Comparison of ENCODE assay signal across 21 cellular contexts in genomic region chr3:7728566-7729519, GRCh38.
"Had no signal": no experiment of that assay in that cellular context is flagged by ENCODE, and none has a peak within 500 bp of the region (broad histone marks: within the 10 kb centered on the region; RNA-seq: fewer than 3 reads in every experiment).

No MANE protein-coding gene starts in this region.

- H3K27me3 ChIP-seq: ascending aorta, colonic mucosa, right atrium auricular region, testis, upper lobe of left lung had no signal

- H3K4me3 ChIP-seq: ascending aorta, colonic mucosa, prostate gland, right atrium auricular region, skin epidermis, testis, upper lobe of left lung had no signal

- H3K9me3 ChIP-seq: ascending aorta, colonic mucosa, prostate gland, right atrium auricular region, testis, upper lobe of left lung had no signal

- H3K36me3 ChIP-seq: ascending aorta, colonic mucosa, prostate gland, right atrium auricular region, upper lobe of left lung had no signal

- DNase-seq: activated CD4-positive, alpha-beta T cell treated with anti-CD3 and anti-CD28 coated beads, Interleukin-2, amount 50 U/mL, for 1 hour; activated CD8-positive, alpha-beta memory T cell treated with anti-CD3 and anti-CD28 coated beads, Interleukin-2, amount 50 U/mL, for 48 hours; activated effector memory CD4-positive, alpha-beta T cell treated with anti-CD3 and anti-CD28 coated beads, Interleukin-2, amount 50 U/mL, for 16 hours; activated naive CD4-positive, alpha-beta T cell treated with anti-CD3 and anti-CD28 coated beads, Interleukin-2, amount 50 U/mL, for 16 hours; activated T-cell treated with anti-CD3 and anti-CD28 coated beads, Interleukin-2, amount 50 U/mL, for 48 hours; colonic mucosa; erythroblast; hypothalamus; left ventricle myocardium superior; stimulated activated CD4-positive, alpha-beta T cell treated with anti-CD3 and anti-CD28 coated beads, Interleukin-15, amount 100 ng/mL, for 24 hours; stimulated activated CD4-positive, alpha-beta T cell treated with anti-CD3 and anti-CD28 coated beads, Interleukin-2, amount 100 ng/mL, for 48 hours; T-helper 1 cell; T-helper 9 cell; testis; upper lobe of left lung had no signal

- FAIRE-seq: endometrium, frontal cortex had no signal

- H3K4me1 ChIP-seq: ascending aorta, colonic mucosa, prostate gland, right atrium auricular region, testis, upper lobe of left lung had no signal

- H3K27ac ChIP-seq: ascending aorta, colonic mucosa, prostate gland, right atrium auricular region, skin epidermis, testis, upper lobe of left lung had no signal

- ATAC-seq: left ventricle myocardium superior had no signal
